In the genomic region with DNA sequence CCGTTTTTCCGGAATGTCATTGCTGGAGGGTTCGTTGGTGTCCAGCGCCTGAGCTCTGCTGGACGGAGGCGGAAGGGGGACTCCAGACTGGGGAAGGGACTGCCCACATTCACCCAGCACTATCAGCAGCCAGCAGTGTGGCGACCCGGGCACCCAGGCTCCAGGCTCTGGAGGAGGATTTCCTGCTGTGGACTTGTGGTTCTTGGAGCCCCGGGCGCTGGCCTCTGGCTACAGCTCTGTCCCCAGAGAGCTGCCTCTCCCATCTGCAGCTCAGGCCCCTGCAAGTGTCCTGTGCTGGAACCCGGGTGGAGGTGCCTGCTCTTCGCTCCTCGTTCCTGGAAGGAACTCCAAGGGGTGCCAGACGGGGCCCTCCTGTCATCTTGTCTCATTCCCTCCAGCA, we compare ENCODE assay signal across 10 cellular contexts.
DNase-seq lines count a peak whose midpoint lies in the region; ATAC-seq and TF ChIP-seq lines count a peak whose summit lies in the region.
"Had no signal": no experiment of that assay in that cellular context is flagged by ENCODE, and none has a peak within 500 bp of the region (broad histone marks: within the 10 kb centered on the region; RNA-seq: fewer than 3 reads in every experiment).

No MANE protein-coding gene starts in this region.

- peaks cover 33% of the 10 kb centered on the region for H3K4me1 ChIP-seq in muscle layer of colon (ENCODE audit: insufficient read depth, low read length)
- H3K4me1 ChIP-seq in subcutaneous abdominal adipose tissue (ENCODE audit: control insufficient read depth in 5 of 5, insufficient read depth in 5 of 5, low read length in 5 of 5): peaks cover 26 to 86% (median 56%) of the 10 kb centered on the region in 5 donors

- no peak overlapping the region for H3K4me3 ChIP-seq in muscle layer of colon (ENCODE audit: low read depth in 1 of 2, low read length in 2 of 2)
- no peak overlapping the region for H3K4me3 ChIP-seq in subcutaneous abdominal adipose tissue (ENCODE audit: low read depth in 1 of 5, low read length in 5 of 5)

- H3K36me3 ChIP-seq in muscle layer of colon (ENCODE audit: insufficient read depth, low read length): no peaks in the 10 kb centered on the region
- no peaks in the 10 kb centered on the region for H3K36me3 ChIP-seq in subcutaneous abdominal adipose tissue (ENCODE audit: control insufficient read depth in 5 of 5, insufficient read depth in 5 of 5, low read length in 5 of 5)

- no peak overlapping the region for H3K9ac ChIP-seq in muscle layer of colon (ENCODE audit: low read length)
- peak overlapping the region in 1 of 5 donors; percentile 48 for H3K9ac ChIP-seq in subcutaneous abdominal adipose tissue (ENCODE audit: low read length in 5 of 5)

- no peaks in the 10 kb centered on the region for H3K27me3 ChIP-seq in muscle layer of colon (ENCODE audit: control insufficient read depth in 1 of 2, insufficient read depth in 2 of 2, low read length in 2 of 2)
- no peaks in the 10 kb centered on the region for H3K27me3 ChIP-seq in subcutaneous abdominal adipose tissue (ENCODE audit: control insufficient read depth in 5 of 5, insufficient read depth in 4 of 5, low read length in 5 of 5)

- no peaks in the 10 kb centered on the region for H3K9me3 Mint-ChIP-seq in activated T-cell treated with anti-CD3 and anti-CD28 coated beads, Interleukin-2, amount 50 U/mL, for 4 hours
- peaks cover 0 to 7% (median 0%) of the 10 kb centered on the region in 5 experiments for H3K9me3 Mint-ChIP-seq in brain
- H3K9me3 Mint-ChIP-seq: activated naive CD4-positive, alpha-beta T cell treated with anti-CD3 and anti-CD28 coated beads, Interleukin-2, amount 50 U/mL, for 72 hours had no signal

- no peak for ATAC-seq in activated T-cell treated with anti-CD3 and anti-CD28 coated beads, Interleukin-2, amount 50 U/mL, for 4 hours
- ATAC-seq in GM19463 (IDR thresholded peaks at IDR 0.05; ENCODE audit: unreplicated experiment): no peak

- H3K9me3 ChIP-seq in muscle layer of colon (ENCODE audit: low read length) (no peaks in the 10 kb centered on the region), subcutaneous abdominal adipose tissue (ENCODE audit: control insufficient read depth in 5 of 5, low read length in 5 of 5) (no peaks in the 10 kb centered on the region)

- TF ChIP-seq CTCF in brain (conservative IDR thresholded peaks at IDR 0.05): no peak

- peak overlapping the region in 3 of 5 experiments; percentile 65 to 92 (median 73) for H3K27ac Mint-ChIP-seq in brain

- H3K27ac ChIP-seq in muscle layer of colon (ENCODE audit: low read depth, low read length) (peak overlapping the region; percentile 39), subcutaneous abdominal adipose tissue (ENCODE audit: low read depth, low read length) (peak overlapping the region; percentile 84)

- no peak overlapping the region for H3K4me3 Mint-ChIP-seq in activated T-cell treated with anti-CD3 and anti-CD28 coated beads, Interleukin-2, amount 50 U/mL, for 4 hours
- no peak overlapping the region for H3K4me3 Mint-ChIP-seq in brain

- peaks cover 17% of the 10 kb centered on the region for H3K4me1 Mint-ChIP-seq in activated T-cell treated with anti-CD3 and anti-CD28 coated beads, Interleukin-2, amount 50 U/mL, for 4 hours (ENCODE audit: low read depth)
- peaks cover 71% of the 10 kb centered on the region for H3K4me1 Mint-ChIP-seq in brain

- no peaks in the 10 kb centered on the region for H3K27me3 Mint-ChIP-seq in activated T-cell treated with anti-CD3 and anti-CD28 coated beads, Interleukin-2, amount 50 U/mL, for 4 hours (ENCODE audit: low read depth)
- no peaks in the 10 kb centered on the region for H3K27me3 Mint-ChIP-seq in brain

- peak; percentile 9 for DNase-seq in activated T-cell treated with anti-CD3 and anti-CD28 coated beads, Interleukin-2, amount 50 U/mL, for 1 hour
- DNase-seq in activated T-cell treated with anti-CD3 and anti-CD28 coated beads, Interleukin-2, amount 50 U/mL, for 4 hours: no peak
- DNase-seq in NCI-H748 treated with DMSO at 0.1 percent for 48 hours (lab: John Stamatoyannopoulos, UW) (no peak), NCI-H510A (lab: John Stamatoyannopoulos, UW) (no peak)
- DNase-seq: activated CD4-positive, alpha-beta T cell treated with anti-CD3 and anti-CD28 coated beads, Interleukin-2, amount 50 U/mL, for 48 hours had no signal

- H3K36me3 Mint-ChIP-seq in activated T-cell treated with anti-CD3 and anti-CD28 coated beads, Interleukin-2, amount 50 U/mL, for 4 hours (ENCODE audit: insufficient read depth): no peaks in the 10 kb centered on the region
- H3K36me3 Mint-ChIP-seq in brain: no peaks in the 10 kb centered on the region
- H3K36me3 Mint-ChIP-seq: activated naive CD4-positive, alpha-beta T cell treated with anti-CD3 and anti-CD28 coated beads, Interleukin-2, amount 50 U/mL, for 72 hours had no signal
